Comparison of ENCODE assay signal across 8 cellular contexts in genomic region chr22:50627914-50628542, GRCh38. TPM values are rescaled to one million over a fixed set of nuclear protein-coding genes. Genes with fewer than 3 reads are reported as not detected.
DNase-seq lines count a peak whose midpoint lies in the region; ATAC-seq and TF ChIP-seq lines count a peak whose summit lies in the region.

TSS of gene ARSA (minus strand) at chr22:50628152. CDS start at chr22:50627779, 373 bp downstream.

- H3K9me3 Mint-ChIP-seq in activated naive CD4-positive, alpha-beta T cell treated with anti-CD3 and anti-CD28 coated beads, Interleukin-2, amount 10 ng/mL, durations not matched to agents 7 days and 5 days = no peaks in the 10 kb centered on the region

- peak; percentile 69 for ATAC-seq in GM21515 (IDR thresholded peaks at IDR 0.05; ENCODE audit: unreplicated experiment)

- H3K4me2 ChIP-seq in osteoblast (ENCODE audit: insufficient read depth, low read length) = peak within 1 kb of the TSS; percentile 97

- H3K36me3 Mint-ChIP-seq in activated naive CD4-positive, alpha-beta T cell treated with anti-CD3 and anti-CD28 coated beads, Interleukin-2, amount 10 ng/mL, durations not matched to agents 7 days and 5 days = peaks cover 9% of the 10 kb centered on the region

- peak within 1 kb of the TSS; percentile 95 for H2AFZ ChIP-seq in osteoblast (ENCODE audit: low read length)

- H3K9me3 ChIP-seq in osteoblast (ENCODE audit: low read depth, low read length) (no peaks in the 10 kb centered on the region), testis (no peaks in the 10 kb centered on the region)

- H3K27me3 ChIP-seq in osteoblast (ENCODE audit: insufficient read depth, low read length) (no peaks in the 10 kb centered on the region), testis (no peaks in the 10 kb centered on the region)

- intact Hi-C loops in testis (cut with DNase I; ENCODE audit: low total_unique reads) = no loop called here

- H3K4me1 Mint-ChIP-seq in activated naive CD4-positive, alpha-beta T cell treated with anti-CD3 and anti-CD28 coated beads, Interleukin-2, amount 10 ng/mL, durations not matched to agents 7 days and 5 days = peaks cover 23% of the 10 kb centered on the region

- CTCF ChIA-PET in activated naive CD4-positive, alpha-beta T cell treated with anti-CD3 and anti-CD28 coated beads, Interleukin-2, amount 10 ng/mL, durations not matched to agents 7 days and 5 days (lab: Charles Lee) = interaction anchor here (0.6 to 1.3 kb wide), 5 partner anchors 11 to 376 kb away, joined by 3 to 5 read pairs (median 3); no protein-coding TSS in a partner anchor

- H3K27ac ChIP-seq in osteoblast (ENCODE audit: low read depth, low read length) = peak within 1 kb of the TSS; percentile 45
- peak within 1 kb of the TSS; percentile 48 to 56 for H3K27ac ChIP-seq in testis

- peaks cover 1% of the 10 kb centered on the region for H4K20me1 ChIP-seq in osteoblast (ENCODE audit: insufficient read depth, low read length)

- peak within 1 kb of the TSS; percentile 82 for H3K27ac Mint-ChIP-seq in activated naive CD4-positive, alpha-beta T cell treated with anti-CD3 and anti-CD28 coated beads, Interleukin-2, amount 10 ng/mL, durations not matched to agents 7 days and 5 days

- peak within 1 kb of the TSS; percentile 84 for H3K4me3 Mint-ChIP-seq in activated naive CD4-positive, alpha-beta T cell treated with anti-CD3 and anti-CD28 coated beads, Interleukin-2, amount 10 ng/mL, durations not matched to agents 7 days and 5 days

- H3K36me3 ChIP-seq in osteoblast (ENCODE audit: insufficient read depth, low read length) (no peaks in the 10 kb centered on the region), testis (ENCODE audit: low read depth, missing control alignments) (no peaks in the 10 kb centered on the region)

- DNase-seq in DMS153 (lab: John Stamatoyannopoulos, UW) = peak; percentile 39
- DNase-seq in Jurkat, Clone E6-1 (ENCODE audit: low read depth, low spot score) = peak; percentile 67
- peak; percentile 75 for DNase-seq in SK-N-DZ (ENCODE audit: low spot score)
- DNase-seq in activated naive CD4-positive, alpha-beta T cell treated with anti-CD3 and anti-CD28 coated beads, Interleukin-2, amount 10 ng/mL, durations not matched to agents 7 days and 5 days = peak; percentile 87
- DNase-seq in glomerular visceral epithelial cell (ENCODE audit: extremely low spot score) = peak; percentile 83
- DNase-seq in osteoblast (ENCODE audit: insufficient read length, low spot score, missing footprints) = peak; percentile 98
- DNase-seq in testis = peak; percentile 88

- H3K4me1 ChIP-seq in osteoblast (ENCODE audit: insufficient read depth, low read length) (peaks cover 10% of the 10 kb centered on the region), testis (no peaks in the 10 kb centered on the region)

- TF ChIP-seq CTCF in osteoblast (IDR thresholded peaks at IDR 0.05; ENCODE audit: extremely low read depth, low read depth, low read length) = no peak
- TF ChIP-seq CTCF in testis (IDR thresholded peaks at IDR 0.05) = no peak

- peak within 1 kb of the TSS; percentile 55 for H3K4me3 ChIP-seq in Jurkat, Clone E6-1 (ENCODE audit: low read length)
- peak within 1 kb of the TSS; percentile 91 for H3K4me3 ChIP-seq in osteoblast (ENCODE audit: insufficient read depth, low read length)
- peak within 1 kb of the TSS; percentile 65 to 75 for H3K4me3 ChIP-seq in testis

- H3K27me3 Mint-ChIP-seq in activated naive CD4-positive, alpha-beta T cell treated with anti-CD3 and anti-CD28 coated beads, Interleukin-2, amount 10 ng/mL, durations not matched to agents 7 days and 5 days = peaks cover 19% of the 10 kb centered on the region

- no peak for TF ChIP-seq POLR2A in testis (IDR thresholded peaks at IDR 0.05)

- 0% methylated on average over 20 to 27 of the region's 70 CpGs for WGBS in testis, 2 donors

- H3K79me2 ChIP-seq in osteoblast (ENCODE audit: insufficient read depth, low read length) = peaks cover 5% of the 10 kb centered on the region

RNA-seq across cellular contexts. Expression of gene ARSA, which starts in this region (rescaled TPM):
- polyA plus RNA-seq in Jurkat, Clone E6-1 (2012; ENCODE audit: insufficient read depth, insufficient read length) = 20.4 TPM
- polyA plus RNA-seq in SK-N-DZ (2014; cell fraction: cytosol; rRNA removed) = 6.9 and 11.8 TPM in 2 replicates
- polyA plus RNA-seq in SK-N-DZ (2014; cell fraction: nucleus; rRNA removed) = 23.9 and 33.5 TPM in 2 replicates
- 35.1 and 38.4 TPM in 2 replicates for total RNA-seq in osteoblast
- total RNA-seq in testis = 10 to 100 TPM; 60.9 to 73.5 TPM
- 95.9 TPM for polyA plus RNA-seq in testis (ENCODE audit: insufficient read depth, low read depth, low replicate concordance)

Comparison
In these comparisons a context has a peak if more than half of its experiments do, and no peak if none do; other contexts are left out.
1. Peak in every context shown above with its lines: DNase-seq, ATAC-seq, H3K4me3 ChIP-seq and H3K27ac ChIP-seq.
2. DNase-seq: peak in every context shown above with its lines; median percentile 98 in osteoblast; 88 in testis; 87 in activated naive CD4-positive, alpha-beta T cell treated with anti-CD3 and anti-CD28 coated beads, Interleukin-2, amount 10 ng/mL, durations not matched to agents 7 days and 5 days; 83 in glomerular visceral epithelial cell; 75 in SK-N-DZ; 67 in Jurkat, Clone E6-1; 39 in DMS153.